21 cellular contexts compared by ENCODE assay signal in the genomic region with DNA sequence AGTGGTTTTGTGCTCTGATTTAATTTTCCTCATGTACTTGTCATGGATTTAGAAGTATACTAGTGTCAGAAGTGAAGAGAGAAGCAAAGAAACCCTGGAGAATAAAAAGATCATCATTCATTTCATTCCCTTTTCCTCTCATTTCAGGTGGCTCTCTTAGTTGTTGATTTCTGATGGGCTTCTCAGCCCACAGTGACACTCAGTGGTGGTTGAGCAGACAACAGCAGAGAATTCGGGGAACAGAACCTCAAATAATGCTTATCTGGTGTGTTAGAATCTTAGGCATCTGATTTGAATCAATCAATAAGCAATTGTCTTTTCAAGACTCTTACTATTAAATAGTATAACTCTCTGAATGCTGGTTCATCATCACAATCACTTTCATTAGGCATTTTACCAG.
DNase-seq lines count a peak whose midpoint lies in the region; ATAC-seq, FAIRE-seq and TF ChIP-seq lines count a peak whose summit lies in the region.
"Had no signal": no experiment of that assay in that cellular context is flagged by ENCODE, and none has a peak within 500 bp of the region (broad histone marks: within the 10 kb centered on the region; RNA-seq: fewer than 3 reads in every experiment).

No MANE protein-coding gene starts in this region.

- TF ChIP-seq RAD21 in SK-N-SH (IDR thresholded peaks at IDR 0.05; ENCODE audit: low read length) (peak; percentile 49), H1 (IDR thresholded peaks at IDR 0.05 in 1 of 2, conservative IDR thresholded peaks at IDR 0.05 in 1 of 2; ENCODE audit: low read depth in 2 of 2, low read length in 2 of 2) (peak; percentile 76 to 84)

- H3K56ac ChIP-seq in H1 (replicated peaks; ENCODE audit: insufficient read length, low read depth, low read length), result no peak overlapping the region

- TF ChIP-seq CTCF in SK-N-SH (IDR thresholded peaks at IDR 0.05), result no peak
- peak; percentile 23; the same call in 1 of the 2 replicates for TF ChIP-seq CTCF in OCI-LY1 (IDR thresholded peaks at IDR 0.05; ENCODE audit: low read length)
- TF ChIP-seq CTCF in H1 (IDR thresholded peaks at IDR 0.05; ENCODE audit: control extremely low read depth in 1 of 3, insufficient read depth in 1 of 3, low read depth in 1 of 3, low read length in 3 of 3), result peak; percentile 15 to 63 (median 50)

- H3K36me3 Mint-ChIP-seq in activated CD4-positive, alpha-beta T cell treated with anti-CD3 and anti-CD28 coated beads, Interleukin-2, amount 10 ng/mL, durations not matched to agents 24 days and 14 days (ENCODE audit: low read depth), result no peaks in the 10 kb centered on the region
- H3K36me3 Mint-ChIP-seq: activated CD8-positive, alpha-beta memory T cell treated with anti-CD3 and anti-CD28 coated beads, Interleukin-2, amount 10 ng/mL, durations not matched to agents 7 days and 5 days; T-cell had no signal

- H2BK12ac ChIP-seq in H1 (ENCODE audit: low read depth, low read length), result no peak overlapping the region

- no peaks in the 10 kb centered on the region for H3K4me1 Mint-ChIP-seq in activated CD4-positive, alpha-beta T cell treated with anti-CD3 and anti-CD28 coated beads, Interleukin-2, amount 10 ng/mL, durations not matched to agents 24 days and 14 days
- H3K4me1 Mint-ChIP-seq: activated CD8-positive, alpha-beta memory T cell treated with anti-CD3 and anti-CD28 coated beads, Interleukin-2, amount 10 ng/mL, durations not matched to agents 7 days and 5 days; T-cell had no signal

- H4K91ac ChIP-seq in H1 (replicated peaks; ENCODE audit: insufficient read length, low read length), result no peak overlapping the region

- peak; percentile 66 for FAIRE-seq in H1 (lab: Jason Lieb, UNC)
- FAIRE-seq: GM12892 had no signal

- no peaks in the 10 kb centered on the region for H3K23me2 ChIP-seq in H1 (ENCODE audit: low read depth, low read length)

- no peak for TF ChIP-seq EP300 in SK-N-SH (IDR thresholded peaks at IDR 0.05; ENCODE audit: borderline replicate concordance in 1 of 2, low read depth in 1 of 2, low read length in 1 of 2)
- TF ChIP-seq EP300 in H1 (IDR thresholded peaks at IDR 0.05; ENCODE audit: borderline replicate concordance in 1 of 2, low read depth in 2 of 2, low read length in 2 of 2), result no peak

- no peaks in the 10 kb centered on the region for H3K9me3 ChIP-seq in SK-N-SH
- no peaks in the 10 kb centered on the region for H3K9me3 ChIP-seq in OCI-LY1 (ENCODE audit: low read length)
- no peaks in the 10 kb centered on the region for H3K9me3 ChIP-seq in H1 (ENCODE audit: insufficient read depth in 2 of 2, low read depth in 1 of 2, low read length in 1 of 2)
- H3K9me3 ChIP-seq: ascending aorta, ovary, thyroid gland had no signal

- no peak overlapping the region for H3K23ac ChIP-seq in H1 (ENCODE audit: insufficient read length)

- no peak overlapping the region for H3K4me3 Mint-ChIP-seq in activated CD4-positive, alpha-beta T cell treated with anti-CD3 and anti-CD28 coated beads, Interleukin-2, amount 10 ng/mL, durations not matched to agents 24 days and 14 days
- H3K4me3 Mint-ChIP-seq: activated CD8-positive, alpha-beta memory T cell treated with anti-CD3 and anti-CD28 coated beads, Interleukin-2, amount 10 ng/mL, durations not matched to agents 7 days and 5 days; dendritic cell treated with granulocyte-macrophage colony-stimulating factor and Interleukin-4, amounts not matched to agents 40 ng/mL and 50 ng/mL, for 4 days; T-cell had no signal

- POLR2A ChIA-PET in SK-N-SH (lab: Yijun Ruan, JAX), result no interaction called here
- POLR2A ChIA-PET in H1 (lab: Charles Lee; ENCODE audit: partially characterized antibody), result no interaction called here

- no peak overlapping the region for H2BK20ac ChIP-seq in H1 (ENCODE audit: low read length)

- no peaks in the 10 kb centered on the region for H3K9me3 Mint-ChIP-seq in activated CD4-positive, alpha-beta T cell treated with anti-CD3 and anti-CD28 coated beads, Interleukin-2, amount 10 ng/mL, durations not matched to agents 24 days and 14 days

- H3K36me3 ChIP-seq in SK-N-SH (replicated peaks in 1 of 2; ENCODE audit: control insufficient read depth in 1 of 2, insufficient read depth in 2 of 2, low read length in 1 of 2) (no peaks in the 10 kb centered on the region), OCI-LY1 (ENCODE audit: insufficient read depth, low read length) (no peaks in the 10 kb centered on the region), H1 (ENCODE audit: control insufficient read depth in 2 of 4, insufficient read depth in 4 of 4, low read length in 3 of 4) (no peaks in the 10 kb centered on the region)
- H3K36me3 ChIP-seq: ascending aorta, ovary, thyroid gland had no signal

- no peak overlapping the region for H2AFZ ChIP-seq in SK-N-SH (ENCODE audit: low read depth)
- H2AFZ ChIP-seq in OCI-LY1 (ENCODE audit: low read length), result no peak overlapping the region
- H2AFZ ChIP-seq in H1 (ENCODE audit: low read length), result no peak overlapping the region

- H3F3A ChIP-seq in SK-N-SH (replicated peaks; ENCODE audit: insufficient read depth) (no peaks in the 10 kb centered on the region), OCI-LY1 (ENCODE audit: insufficient read depth, low read length) (no peaks in the 10 kb centered on the region)

- intact Hi-C loops in activated CD4-positive, alpha-beta T cell treated with anti-CD3 and anti-CD28 coated beads, Interleukin-2, amount 10 ng/mL, durations not matched to agents 24 days and 14 days (cut with micrococcal nuclease), result no loop called here

- H4K20me1 ChIP-seq in SK-N-SH (ENCODE audit: insufficient read depth) (no peaks in the 10 kb centered on the region), OCI-LY1 (ENCODE audit: insufficient read depth, low read length) (no peaks in the 10 kb centered on the region), H1 (replicated peaks in 1 of 2; ENCODE audit: control insufficient read depth in 1 of 2, insufficient read depth in 2 of 2, low read length in 2 of 2) (no peaks in the 10 kb centered on the region)

- DNase-seq in SK-N-SH (no peak), H1 (ENCODE audit: low read depth in 1 of 2, low spot score in 2 of 2) (no peak), superior temporal gyrus (ENCODE audit: extremely low spot score) (peak; percentile 37), H4 (ENCODE audit: low spot score) (no peak)
- no peak for DNase-seq in activated CD4-positive, alpha-beta T cell treated with anti-CD3 and anti-CD28 coated beads, Interleukin-2, amount 10 ng/mL, durations not matched to agents 24 days and 14 days
- DNase-seq: activated CD8-positive, alpha-beta memory T cell treated with anti-CD3 and anti-CD28 coated beads, Interleukin-2, amount 10 ng/mL, durations not matched to agents 7 days and 5 days; EL; kidney glomerular epithelial cell; mucosa of descending colon; NCI-H1694 treated with DMSO at 0.1 percent for 48 hours; NCI-H510A; ovary; T-cell; thyroid gland had no signal

- no peak overlapping the region for H2BK120ac ChIP-seq in H1 (replicated peaks; ENCODE audit: low read depth, low read length)

- no peak overlapping the region for H4K5ac ChIP-seq in H1 (ENCODE audit: insufficient read length, low read depth, low read length)

- H3K27ac ChIP-seq in SK-N-SH (ENCODE audit: low read depth in 2 of 2, low read length in 1 of 2), result no peak overlapping the region
- no peak overlapping the region for H3K27ac ChIP-seq in OCI-LY1 (ENCODE audit: low read depth, low read length, poor library complexity, severe bottlenecking)
- no peak overlapping the region for H3K27ac ChIP-seq in H1 (ENCODE audit: low read depth, low read length)
- H3K27ac ChIP-seq: ascending aorta, ovary, skin epidermis, thyroid gland had no signal

- H3K27me3 Mint-ChIP-seq in activated CD4-positive, alpha-beta T cell treated with anti-CD3 and anti-CD28 coated beads, Interleukin-2, amount 10 ng/mL, durations not matched to agents 24 days and 14 days, result no peaks in the 10 kb centered on the region
- H3K27me3 Mint-ChIP-seq: activated CD8-positive, alpha-beta memory T cell treated with anti-CD3 and anti-CD28 coated beads, Interleukin-2, amount 10 ng/mL, durations not matched to agents 7 days and 5 days; dendritic cell treated with granulocyte-macrophage colony-stimulating factor and Interleukin-4, amounts not matched to agents 40 ng/mL and 50 ng/mL, for 4 days; T-cell had no signal

- CTCF ChIA-PET in SK-N-SH (lab: Yijun Ruan, JAX), result interaction anchor here (0.7 kb wide), 1 partner anchor 9 kb away, joined by 3 read pairs; no protein-coding TSS in a partner anchor
- CTCF ChIA-PET in H1 (lab: Charles Lee; ENCODE audit: partially characterized antibody), result no interaction called here

- H3K9ac ChIP-seq in SK-N-SH, result no peak overlapping the region
- no peak overlapping the region for H3K9ac ChIP-seq in OCI-LY1 (ENCODE audit: low read length)
- H3K9ac ChIP-seq in H1 (replicated peaks in 1 of 4; ENCODE audit: extremely low read depth in 1 of 4, low read depth in 3 of 4, low read length in 3 of 4), result no peak overlapping the region

- H3K4me3 ChIP-seq in SK-N-SH (ENCODE audit: low read depth in 2 of 2, low read length in 1 of 2), result no peak overlapping the region
- no peak overlapping the region for H3K4me3 ChIP-seq in OCI-LY1 (ENCODE audit: low read depth, low read length, poor library complexity, severe bottlenecking)
- H3K4me3 ChIP-seq in H1 (ENCODE audit: extremely low read depth in 1 of 4, insufficient read depth in 2 of 4, low read depth in 3 of 4, low read length in 4 of 4), result no peak overlapping the region
- H3K4me3 ChIP-seq: ascending aorta, mucosa of descending colon, ovary, skin epidermis, thyroid gland had no signal

- no peaks in the 10 kb centered on the region for H3K79me1 ChIP-seq in H1 (ENCODE audit: low read depth, low read length)

- TF ChIP-seq POLR2A in H1 (IDR thresholded peaks at IDR 0.05; ENCODE audit: control extremely low read depth in 1 of 2, low read depth in 2 of 2, low read length in 2 of 2), result no peak

- H2AK5ac ChIP-seq in H1 (ENCODE audit: low read depth, low read length), result no peak overlapping the region

- no peak overlapping the region for H4K8ac ChIP-seq in H1 (ENCODE audit: extremely low read depth, insufficient read depth, low read length)

- no peak overlapping the region for H2BK5ac ChIP-seq in H1 (ENCODE audit: low read depth, low read length)

- H2BK15ac ChIP-seq in H1 (ENCODE audit: low read length), result no peak overlapping the region

- no peak overlapping the region for H3K4ac ChIP-seq in H1 (replicated peaks; ENCODE audit: insufficient read length, low read depth, low read length)

- no peak overlapping the region for H3K27ac Mint-ChIP-seq in activated CD4-positive, alpha-beta T cell treated with anti-CD3 and anti-CD28 coated beads, Interleukin-2, amount 10 ng/mL, durations not matched to agents 24 days and 14 days
- H3K27ac Mint-ChIP-seq: activated CD8-positive, alpha-beta memory T cell treated with anti-CD3 and anti-CD28 coated beads, Interleukin-2, amount 10 ng/mL, durations not matched to agents 7 days and 5 days; dendritic cell treated with granulocyte-macrophage colony-stimulating factor and Interleukin-4, amounts not matched to agents 40 ng/mL and 50 ng/mL, for 4 days; T-cell had no signal

- H3K4me1 ChIP-seq in SK-N-SH (ENCODE audit: control insufficient read depth in 1 of 2, insufficient read depth in 2 of 2, low read depth in 1 of 2, low read length in 1 of 2), result no peaks in the 10 kb centered on the region
- H3K4me1 ChIP-seq in OCI-LY1 (ENCODE audit: insufficient read depth, low read length, severe bottlenecking), result no peaks in the 10 kb centered on the region
- H3K4me1 ChIP-seq in H1 (replicated peaks in 1 of 4; ENCODE audit: control insufficient read depth in 3 of 4, insufficient read depth in 4 of 4, low read length in 3 of 4), result no peaks in the 10 kb centered on the region
- H3K4me1 ChIP-seq: ascending aorta, thyroid gland had no signal

- ATAC-seq in SK-N-SH treated with all-trans-retinoic acid at 6 μM for 48 hours (no peak), HG03280 (IDR thresholded peaks at IDR 0.05; ENCODE audit: unreplicated experiment) (no peak)
- ATAC-seq: activated CD8-positive, alpha-beta memory T cell treated with anti-CD3 and anti-CD28 coated beads, Interleukin-2, amount 10 ng/mL, durations not matched to agents 7 days and 5 days; mucosa of descending colon; T-cell had no signal

- H3K14ac ChIP-seq in H1 (ENCODE audit: insufficient read length), result no peak overlapping the region

- H3K9me2 ChIP-seq in SK-N-SH (no peaks in the 10 kb centered on the region), OCI-LY1 (ENCODE audit: low read depth, low read length) (no peaks in the 10 kb centered on the region)

- 0% methylated on average over 1 of the region's 1 CpG for WGBS in SK-N-SH (ENCODE audit: low lambda C conversion rate)
- WGBS in H1 (ENCODE audit: extremely low coverage in 1 of 2, insufficient coverage in 1 of 2, insufficient read length in 1 of 2, insufficient replicate concordance in 2 of 2, low coverage in 1 of 2, low lambda C conversion rate in 2 of 2, missing lambda C conversion rate in 1 of 2), 2 experiments, result 52% methylated on average over 1 of the region's 1 CpG; no CpG with 5 or more reads in 1 of the 2 experiments

- H3K18ac ChIP-seq in H1 (ENCODE audit: extremely low read depth, low read length), result no peak overlapping the region

- H3K27me3 ChIP-seq in SK-N-SH (ENCODE audit: insufficient read depth), result no peaks in the 10 kb centered on the region
- H3K27me3 ChIP-seq in OCI-LY1 (ENCODE audit: insufficient read depth, low read length), result no peaks in the 10 kb centered on the region
- H3K27me3 ChIP-seq in H1 (replicated peaks in 1 of 4; ENCODE audit: control insufficient read depth in 3 of 4, extremely low read depth in 1 of 4, insufficient read depth in 3 of 4, low read length in 3 of 4), result no peaks in the 10 kb centered on the region
- H3K27me3 ChIP-seq: ascending aorta, ovary, thyroid gland had no signal

- H3K79me2 ChIP-seq in SK-N-SH (ENCODE audit: insufficient read depth) (no peaks in the 10 kb centered on the region), OCI-LY1 (ENCODE audit: insufficient read depth, low read length) (no peaks in the 10 kb centered on the region), H1 (ENCODE audit: control insufficient read depth in 1 of 2, insufficient read depth in 2 of 2, low read length in 2 of 2) (no peaks in the 10 kb centered on the region)

- H3K4me2 ChIP-seq in SK-N-SH (no peak overlapping the region), OCI-LY1 (ENCODE audit: low read length) (no peak overlapping the region), H1 (ENCODE audit: insufficient read depth in 1 of 2, low read depth in 2 of 2, low read length in 2 of 2) (no peak overlapping the region)
